Comparison of ENCODE assay signal across 19 cellular contexts in genomic region chr1:101108123-101108522, GRCh38.
DNase-seq lines count a peak whose midpoint lies in the region; ATAC-seq, FAIRE-seq and TF ChIP-seq lines count a peak whose summit lies in the region.
"Had no signal": no experiment of that assay in that cellular context is flagged by ENCODE, and none has a peak within 500 bp of the region (broad histone marks: within the 10 kb centered on the region; RNA-seq: fewer than 3 reads in every experiment).

No MANE protein-coding gene starts in this region.

- no peak overlapping the region for H3K4me3 Mint-ChIP-seq in MCF 10A (ENCODE audit: unreplicated experiment)

- H3K36me3 ChIP-seq in breast epithelium (peaks cover 4% of the 10 kb centered on the region), bronchial epithelial cell (ENCODE audit: control insufficient read depth, insufficient read depth, low read length) (no peaks in the 10 kb centered on the region), smooth muscle cell (ENCODE audit: low read depth) (no peaks in the 10 kb centered on the region)

- H3K9me3 Mint-ChIP-seq in MCF 10A (ENCODE audit: unreplicated experiment): no peaks in the 10 kb centered on the region

- H3K4me3 ChIP-seq in breast epithelium (no peak overlapping the region), bronchial epithelial cell (ENCODE audit: low read depth, low read length) (no peak overlapping the region), smooth muscle cell (no peak overlapping the region)

- no peak overlapping the region for H2AFZ ChIP-seq in smooth muscle cell (ENCODE audit: low read depth)

- 87% methylated on average over 3 of the region's 3 CpGs for WGBS in smooth muscle cell (ENCODE audit: low lambda C conversion rate)

- ATAC-seq in GM18505 (IDR thresholded peaks at IDR 0.05; ENCODE audit: unreplicated experiment): no peak

- H3K4me2 ChIP-seq in smooth muscle cell: no peak overlapping the region

- H3F3A ChIP-seq in smooth muscle cell (ENCODE audit: low read depth): no peaks in the 10 kb centered on the region

- no peak for TF ChIP-seq CTCF in MCF 10A (IDR thresholded peaks at IDR 0.05; ENCODE audit: unreplicated experiment)
- TF ChIP-seq CTCF in breast epithelium (IDR thresholded peaks at IDR 0.05): no peak
- no peak for TF ChIP-seq CTCF in bronchial epithelial cell (IDR thresholded peaks at IDR 0.05; ENCODE audit: insufficient read depth, low read length, severe bottlenecking)
- no peak for TF ChIP-seq CTCF in smooth muscle cell (IDR thresholded peaks at IDR 0.05; ENCODE audit: borderline replicate concordance, insufficient read depth, poor library complexity, severe bottlenecking)

- no peaks in the 10 kb centered on the region for H3K4me1 Mint-ChIP-seq in MCF 10A (ENCODE audit: insufficient read depth, unreplicated experiment)

- H3K27ac Mint-ChIP-seq in MCF 10A (ENCODE audit: low read depth, unreplicated experiment): no peak overlapping the region

- TF ChIP-seq POLR2A in breast epithelium (IDR thresholded peaks at IDR 0.05) (no peak), GM18505 (IDR thresholded peaks at IDR 0.05; ENCODE audit: borderline replicate concordance, extremely low read depth, insufficient read depth, insufficient read length) (no peak)

- H3K36me3 Mint-ChIP-seq in MCF 10A (ENCODE audit: insufficient read depth, unreplicated experiment): no peaks in the 10 kb centered on the region

- H3K27me3 Mint-ChIP-seq in MCF 10A (ENCODE audit: insufficient read depth, unreplicated experiment): no peaks in the 10 kb centered on the region

- no peaks in the 10 kb centered on the region for H3K9me3 ChIP-seq in breast epithelium
- no peaks in the 10 kb centered on the region for H3K9me3 ChIP-seq in smooth muscle cell (replicated peaks; ENCODE audit: low read depth)
- H3K9me3 ChIP-seq: Caco-2 had no signal

- no TSS peak for BruUV-seq in MCF 10A (replicated peaks; lab: Mats Ljungman, UMichigan)

- CTCF ChIA-PET in MCF 10A (lab: Yijun Ruan, JAX): no interaction called here

- H3K27me3 ChIP-seq in breast epithelium (no peaks in the 10 kb centered on the region), bronchial epithelial cell (ENCODE audit: control insufficient read depth, insufficient read depth, low read length) (no peaks in the 10 kb centered on the region), smooth muscle cell (ENCODE audit: low read depth) (no peaks in the 10 kb centered on the region)

- intact Hi-C loops in MCF 10A (cut with micrococcal nuclease): no loop called here
- intact Hi-C loops in breast epithelium (cut with DNase I; ENCODE audit: low total_unique reads): no loop called here

- H4K20me1 ChIP-seq in smooth muscle cell (ENCODE audit: low read depth): no peaks in the 10 kb centered on the region

- H3K4me1 ChIP-seq in breast epithelium: no peaks in the 10 kb centered on the region
- H3K4me1 ChIP-seq in smooth muscle cell (ENCODE audit: low read depth): peaks cover 5% of the 10 kb centered on the region
- H3K4me1 ChIP-seq: Caco-2 had no signal

- H3K9ac ChIP-seq in smooth muscle cell (ENCODE audit: low read depth): no peak overlapping the region

- no peak overlapping the region for H3K27ac ChIP-seq in breast epithelium
- H3K27ac ChIP-seq in smooth muscle cell (ENCODE audit: low read depth): no peak overlapping the region

- DNase-seq in MCF 10A (ENCODE audit: unreplicated experiment): peak; percentile 8
- DNase-seq in breast epithelium (ENCODE audit: low spot score in 2 of 2): no peak
- peak; percentile 3 for DNase-seq in RKO (ENCODE audit: low spot score)
- peak; percentile 51 for DNase-seq in bronchial epithelial cell (ENCODE audit: low read depth)
- peak; percentile 37 for DNase-seq in stimulated activated CD8-positive, alpha-beta memory T cell treated with anti-CD3 and anti-CD28 coated beads, Interleukin-4, amount 100 ng/mL, for 48 hours
- no peak for DNase-seq in smooth muscle cell (lab: John Stamatoyannopoulos, UW; ENCODE audit: unreplicated experiment)
- no peak for DNase-seq in NCI-H2171 treated with DMSO at 0.1 percent for 48 hours (lab: John Stamatoyannopoulos, UW)
- DNase-seq: amniotic stem cell, Caco-2, EL, hippocampal formation, kidney glomerular epithelial cell, midbrain, MM.1S, NCI-H187, retina, Right ventricle myocardium superior had no signal

- peak; percentile 7 for FAIRE-seq in bronchial epithelial cell (lab: Jason Lieb, UNC)
- FAIRE-seq: HTR-8/SVneo had no signal

- no peaks in the 10 kb centered on the region for H3K79me2 ChIP-seq in smooth muscle cell (ENCODE audit: low read depth)

- POLR2A ChIA-PET in MCF 10A (lab: Yijun Ruan, JAX): no interaction called here

Comparison
In these comparisons a context has a peak if more than half of its experiments do, and no peak if none do; other contexts are left out.
1. DNase-seq: peak in MCF 10A (single experiment), RKO (single experiment), bronchial epithelial cell (single experiment) and stimulated activated CD8-positive, alpha-beta memory T cell treated with anti-CD3 and anti-CD28 coated beads, Interleukin-4, amount 100 ng/mL, for 48 hours (single experiment); none in breast epithelium (0 of 2), smooth muscle cell (single experiment) and NCI-H2171 treated with DMSO at 0.1 percent for 48 hours (single experiment).